Comparison of ENCODE assay signal across 8 cellular contexts in genomic region chr17:8223356-8224063, GRCh38. TPM values are rescaled to one million over a fixed set of nuclear protein-coding genes. Genes with fewer than 3 reads are reported as not detected.
A peak's percentile ranks its signal among the peaks of the same experiment; 100 is the strongest.
DNase-seq lines count a peak whose midpoint lies in the region; ATAC-seq and TF ChIP-seq lines count a peak whose summit lies in the region.

No MANE protein-coding gene starts in this region.

- peak overlapping the region; percentile 97 for H3K4me3 Mint-ChIP-seq in activated naive CD8-positive, alpha-beta T cell treated with anti-CD3 and anti-CD28 coated beads, Interleukin-2, amount 50 U/mL, for 24 hours

- no peaks in the 10 kb centered on the region for H3K9me3 ChIP-seq in HUES6 (ENCODE audit: control insufficient read depth, insufficient read depth, low read depth, low read length)
- no peaks in the 10 kb centered on the region for H3K9me3 ChIP-seq in right atrium auricular region
- H3K9me3 ChIP-seq in psoas muscle, result no peaks in the 10 kb centered on the region

- peak overlapping the region; percentile 78 for H3K4me3 ChIP-seq in HUES6 (ENCODE audit: low read depth, low read length)
- H3K4me3 ChIP-seq in right atrium auricular region, result peak overlapping the region; percentile 53 to 77
- peak overlapping the region; percentile 88 for H3K4me3 ChIP-seq in psoas muscle

- H3K4me1 ChIP-seq in HUES6 (ENCODE audit: control insufficient read depth, insufficient read depth, low read length) (peaks cover 10% of the 10 kb centered on the region; the same call in 1 of the 2 replicates), right atrium auricular region (peaks cover 0 to 16% of the 10 kb centered on the region in 2 donors), psoas muscle (peaks cover 15% of the 10 kb centered on the region)

- ATAC-seq in activated naive CD8-positive, alpha-beta T cell treated with anti-CD3 and anti-CD28 coated beads, Interleukin-2, amount 50 U/mL, for 24 hours, result peak; percentile 4
- ATAC-seq in psoas muscle (peak; percentile 26 to 38 (median 29)), HG02884 (IDR thresholded peaks at IDR 0.05; ENCODE audit: unreplicated experiment) (no peak), GM19328 (IDR thresholded peaks at IDR 0.05; ENCODE audit: unreplicated experiment) (no peak)

- peak overlapping the region; percentile 99 for H3K27ac Mint-ChIP-seq in activated naive CD8-positive, alpha-beta T cell treated with anti-CD3 and anti-CD28 coated beads, Interleukin-2, amount 50 U/mL, for 24 hours

- H3K9me3 Mint-ChIP-seq in activated naive CD8-positive, alpha-beta T cell treated with anti-CD3 and anti-CD28 coated beads, Interleukin-2, amount 50 U/mL, for 24 hours, result no peaks in the 10 kb centered on the region

- intact Hi-C loops in psoas muscle (cut with DNase I), result loop anchor here in 1 of 2 donors (2.0 to 5.0 kb wide), 2 partner anchors 71 to 741 kb away; partner anchors contain the start of genes POLR2A, SLC25A35 and SLC35G6

- DNase-seq in GM10266 (ENCODE audit: extremely low spot score), result peak; percentile 47
- DNase-seq in SHP77 treated with DMSO at 0.1 percent for 48 hours (lab: John Stamatoyannopoulos, UW), result peak; percentile 71
- peak; percentile 73 for DNase-seq in activated naive CD8-positive, alpha-beta T cell treated with anti-CD3 and anti-CD28 coated beads, Interleukin-2, amount 50 U/mL, for 24 hours
- DNase-seq in right atrium auricular region (ENCODE audit: low spot score), result peak; percentile 74
- peak; percentile 76 to 85 for DNase-seq in psoas muscle

- H3K27me3 ChIP-seq in HUES6 (ENCODE audit: control insufficient read depth, insufficient read depth, low read length) (no peaks in the 10 kb centered on the region), right atrium auricular region (no peaks in the 10 kb centered on the region), psoas muscle (ENCODE audit: insufficient read depth in 3 of 3, low read length in 2 of 3) (no peaks in the 10 kb centered on the region)

- H3K4me1 Mint-ChIP-seq in activated naive CD8-positive, alpha-beta T cell treated with anti-CD3 and anti-CD28 coated beads, Interleukin-2, amount 50 U/mL, for 24 hours, result peaks cover 63% of the 10 kb centered on the region

- peak overlapping the region; percentile 87 for H3K9ac ChIP-seq in HUES6 (ENCODE audit: low read length)

- H3K36me3 Mint-ChIP-seq in activated naive CD8-positive, alpha-beta T cell treated with anti-CD3 and anti-CD28 coated beads, Interleukin-2, amount 50 U/mL, for 24 hours (ENCODE audit: low read depth), result peaks cover 35% of the 10 kb centered on the region

- H3K36me3 ChIP-seq in HUES6 (ENCODE audit: control insufficient read depth, insufficient read depth, low read length), result peaks cover 15% of the 10 kb centered on the region
- peaks cover 12% of the 10 kb centered on the region for H3K36me3 ChIP-seq in right atrium auricular region
- peaks cover 0 to 13% of the 10 kb centered on the region in 2 donors for H3K36me3 ChIP-seq in psoas muscle (ENCODE audit: insufficient read depth in 1 of 2, low read depth in 1 of 2)

- WGBS in psoas muscle, 3 donors, result 5 to 8% (median 5%) methylated on average over 24 to 27 of the region's 27 CpGs

- H3K27ac ChIP-seq in HUES6 (ENCODE audit: low read depth, low read length) (peak overlapping the region; percentile 30; the same call in 1 of the 2 replicates), right atrium auricular region (peak overlapping the region; percentile 96 to 99), psoas muscle (peak overlapping the region; percentile 93)

- peaks cover 26% of the 10 kb centered on the region for H3K27me3 Mint-ChIP-seq in activated naive CD8-positive, alpha-beta T cell treated with anti-CD3 and anti-CD28 coated beads, Interleukin-2, amount 50 U/mL, for 24 hours

- TF ChIP-seq CTCF in GM10266 (IDR thresholded peaks at IDR 0.05; ENCODE audit: control insufficient read depth, insufficient read depth, low read depth, missing control alignments) (peak; percentile 64), right atrium auricular region (IDR thresholded peaks at IDR 0.05) (peak in 1 of 2 donors; percentile 37), psoas muscle (IDR thresholded peaks at IDR 0.05) (peak; percentile 9)

RNA-seq across cellular contexts. Expression of gene AURKB, which starts 13.1 kb away (rescaled TPM):
- 1 to 10 TPM in 1 of 2 donors, not detected in 1; 1.8 TPM for total RNA-seq in right atrium auricular region
- total RNA-seq in psoas muscle, result 1 to 10 TPM in 1 of 4 donors, not detected in 3; 1.1 TPM
- under 1 TPM in 1 of 3 donors, not detected in 2; 0.39 TPM for polyA plus RNA-seq in psoas muscle

RNA-seq across cellular contexts. Expression of gene CTC1, which starts 24.3 kb away (rescaled TPM):
- total RNA-seq in right atrium auricular region (1 to 10 TPM; 4.2 to 8.6 TPM), psoas muscle (10 to 100 TPM; 11.0 to 19.6 (median 13.7) TPM)
- polyA plus RNA-seq in psoas muscle, result 1 to 10 TPM; 2.7 to 6.3 (median 4.6) TPM

RNA-seq across cellular contexts. Expression of gene PFAS, which starts 25.6 kb away (rescaled TPM):
- 1 to 10 TPM; 4.4 to 5.3 TPM for total RNA-seq in right atrium auricular region
- total RNA-seq in psoas muscle, result 10 to 100 TPM; 10.7 to 15.6 (median 13.3) TPM
- 10 to 100 TPM in 1 of 3 donors, 1 to 10 TPM in 2; 4.9 to 10.0 (median 7.5) TPM for polyA plus RNA-seq in psoas muscle

RNA-seq across cellular contexts. Expression of gene BORCS6, which starts 33.5 kb away (rescaled TPM):
- total RNA-seq in right atrium auricular region (10 to 100 TPM; 10.2 to 10.8 TPM), psoas muscle (10 to 100 TPM in 1 of 4 donors, 1 to 10 TPM in 3; 8.8 to 11.2 (median 9.7) TPM)
- 10 to 100 TPM; 12.2 to 19.3 (median 13.7) TPM for polyA plus RNA-seq in psoas muscle

RNA-seq across cellular contexts. Expression of gene TMEM107, which starts 47.3 kb away (rescaled TPM):
- total RNA-seq in right atrium auricular region, result 10 to 100 TPM in 1 of 2 donors, 1 to 10 TPM in 1; 7.3 to 11.0 TPM
- 1 to 10 TPM; 1.2 to 4.7 (median 2.9) TPM for total RNA-seq in psoas muscle
- polyA plus RNA-seq in psoas muscle, result 1 to 10 TPM; 1.5 to 1.9 (median 1.8) TPM

Comparison
In these comparisons a context has a peak if more than half of its experiments do, and no peak if none do; other contexts are left out.
1. H3K27ac ChIP-seq: peak in every context shown above with its lines; median percentile 98 in right atrium auricular region; 93 in psoas muscle; 30 in HUES6.
2. ATAC-seq: peak in activated naive CD8-positive, alpha-beta T cell treated with anti-CD3 and anti-CD28 coated beads, Interleukin-2, amount 50 U/mL, for 24 hours (single experiment) and psoas muscle (4 of 4); none in HG02884 (single experiment) and GM19328 (single experiment).
3. Peak in every context shown above with its lines, with median percentiles within 50 percentile points of each other: DNase-seq and H3K4me3 ChIP-seq.